8 cellular contexts compared by ENCODE assay signal in genomic region chr19:57527136-57527881, GRCh38. TPM values are rescaled to one million over a fixed set of nuclear protein-coding genes. Genes with fewer than 3 reads are reported as not detected.
DNase-seq lines count a peak whose midpoint lies in the region; ATAC-seq and TF ChIP-seq lines count a peak whose summit lies in the region.

TSS of gene ZNF549 (plus strand) at chr19:57527356. CDS start at chr19:57527574, 218 bp downstream.

- H3K27ac ChIP-seq in OCI-LY3 (ENCODE audit: low read length) (peak within 1 kb of the TSS; percentile 36), esophagus muscularis mucosa (replicated peaks in 1 of 4) (peak within 1 kb of the TSS; percentile 79 to 89 (median 82))

- H3K9me3 ChIP-seq in OCI-LY3 (ENCODE audit: insufficient read depth, low read length), result peaks cover 5% of the 10 kb centered on the region; the same call in 1 of the 2 replicates
- peaks cover 0 to 25% (median 17%) of the 10 kb centered on the region in 4 donors for H3K9me3 ChIP-seq in esophagus muscularis mucosa
- no peaks in the 10 kb centered on the region for H3K9me3 ChIP-seq in mucosa of stomach (ENCODE audit: control insufficient read depth, low read length)

- H3K27me3 ChIP-seq in OCI-LY3 (ENCODE audit: low read depth, low read length) (no peaks in the 10 kb centered on the region), esophagus muscularis mucosa (no peaks in the 10 kb centered on the region), mucosa of stomach (ENCODE audit: control insufficient read depth, insufficient read depth, low read length) (no peaks in the 10 kb centered on the region)

- peaks cover 32% of the 10 kb centered on the region for H3K79me2 ChIP-seq in OCI-LY3 (ENCODE audit: low read length)

- ATAC-seq in GM21360 (IDR thresholded peaks at IDR 0.05; ENCODE audit: unreplicated experiment), result peak; percentile 93

- DNase-seq in COR-L47 (lab: John Stamatoyannopoulos, UW) (peak; percentile 95), HT1080 (ENCODE audit: low read depth) (peak; percentile 92), esophagus muscularis mucosa (ENCODE audit: extremely low spot score) (peak; percentile 97)
- DNase-seq in activated T-cell treated with anti-CD3 and anti-CD28 coated beads, Interleukin-2, amount 50 U/mL, for 1 hour, result peak; percentile 84
- DNase-seq in stimulated activated CD8-positive, alpha-beta memory T cell treated with anti-CD3 and anti-CD28 coated beads, Interleukin-4, amount 100 ng/mL, for 4 hours (ENCODE audit: low read depth in 2 of 2, low spot score in 1 of 2), result peak; percentile 67 to 76

- no peaks in the 10 kb centered on the region for H4K20me1 ChIP-seq in OCI-LY3 (ENCODE audit: insufficient read depth, low read length)

- H3K4me1 ChIP-seq in OCI-LY3 (ENCODE audit: low read length) (peaks cover 8% of the 10 kb centered on the region), esophagus muscularis mucosa (peaks cover 12 to 18% (median 15%) of the 10 kb centered on the region in 4 donors), mucosa of stomach (ENCODE audit: control insufficient read depth, insufficient read depth, low read length) (peaks cover 11% of the 10 kb centered on the region)

- intact Hi-C loops in esophagus muscularis mucosa (cut with DNase I), result no loop called here

- TF ChIP-seq CTCF in OCI-LY3 (IDR thresholded peaks at IDR 0.05; ENCODE audit: low read depth, low read length), result no peak
- TF ChIP-seq CTCF in esophagus muscularis mucosa (IDR thresholded peaks at IDR 0.05), result no peak

- H3K4me2 ChIP-seq in OCI-LY3 (ENCODE audit: low read length), result peak within 1 kb of the TSS; percentile 98

- peak within 1 kb of the TSS; percentile 95 for H2AFZ ChIP-seq in OCI-LY3 (ENCODE audit: low read depth, low read length)

- WGBS in esophagus muscularis mucosa, result 4% methylated on average over 28 of the region's 64 CpGs

- TF ChIP-seq EP300 in esophagus muscularis mucosa (IDR thresholded peaks at IDR 0.05), result no peak

- peaks cover 28% of the 10 kb centered on the region for H3K36me3 ChIP-seq in OCI-LY3 (replicated peaks; ENCODE audit: low read depth, low read length)
- peaks cover 15 to 21% (median 16%) of the 10 kb centered on the region in 4 donors for H3K36me3 ChIP-seq in esophagus muscularis mucosa
- H3K36me3 ChIP-seq in mucosa of stomach (ENCODE audit: control insufficient read depth, insufficient read depth, low read length), result peaks cover 4% of the 10 kb centered on the region

- H3K9ac ChIP-seq in OCI-LY3 (ENCODE audit: low read length) (peak within 1 kb of the TSS; percentile 79), mucosa of stomach (ENCODE audit: low read length) (peak within 1 kb of the TSS; percentile 82)

- no peak for TF ChIP-seq POLR2A in esophagus muscularis mucosa (IDR thresholded peaks at IDR 0.05; ENCODE audit: low read depth)

- H3K4me3 ChIP-seq in OCI-LY3 (ENCODE audit: low read length) (peak within 1 kb of the TSS; percentile 87), esophagus muscularis mucosa (peak within 1 kb of the TSS; percentile 75 to 92 (median 80)), mucosa of stomach (ENCODE audit: low read length) (peak within 1 kb of the TSS; percentile 90)

RNA-seq across cellular contexts. Expression of gene ZNF549, which starts in this region (rescaled TPM):
- total RNA-seq in HT1080 (2014; rRNA removed; shearing (Covaris generic)), result 3.7 and 4.2 TPM in 2 replicates
- 2.4 and 2.9 TPM in 2 replicates for polyA plus RNA-seq in HT1080 (2015; cell fraction: cytosol; rRNA removed)
- 4.6 and 6.0 TPM in 2 replicates for polyA plus RNA-seq in HT1080 (2015; cell fraction: nucleus; rRNA removed)
- 1 to 10 TPM; 3.7 to 6.7 (median 6.4) TPM for total RNA-seq in esophagus muscularis mucosa

Comparison
In these comparisons a context has a peak if more than half of its experiments do, and no peak if none do; other contexts are left out.
1. Peak in every context shown above with its lines: DNase-seq, ATAC-seq, H3K4me3 ChIP-seq and H3K27ac ChIP-seq.